In the genomic region with DNA sequence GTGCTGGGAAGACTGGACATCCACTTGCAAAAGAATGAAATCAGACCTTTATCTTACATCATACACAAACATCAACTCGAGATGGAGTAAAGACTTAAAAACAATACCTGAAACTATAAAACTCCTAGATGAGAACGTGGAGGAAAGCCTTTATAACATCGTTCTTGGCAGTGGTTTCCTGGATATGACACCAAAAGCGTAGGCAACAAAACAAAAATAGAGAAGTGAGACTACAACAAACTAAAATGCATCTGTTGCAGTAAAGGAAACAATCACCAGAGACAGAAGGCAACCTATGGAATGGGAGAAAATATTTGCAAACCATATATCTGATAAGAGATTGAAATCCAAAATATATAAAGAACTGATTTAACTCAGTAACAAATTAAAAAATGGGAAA, we compare ENCODE assay signal across 23 cellular contexts. TPM values are rescaled to one million over a fixed set of nuclear protein-coding genes. Genes with fewer than 3 reads are reported as not detected.
A peak's percentile ranks its signal among the peaks of the same experiment; 100 is the strongest.
DNase-seq lines count a peak whose midpoint lies in the region; ATAC-seq, FAIRE-seq and TF ChIP-seq lines count a peak whose summit lies in the region.
"Had no signal": no experiment of that assay in that cellular context is flagged by ENCODE, and none has a peak within 500 bp of the region (broad histone marks: within the 10 kb centered on the region; RNA-seq: fewer than 3 reads in every experiment).

No MANE protein-coding gene starts in this region.

- 34% methylated on average over 4 of the region's 4 CpGs for WGBS in GM12878 (ENCODE audit: insufficient coverage, insufficient replicate concordance, low lambda C conversion rate, missing lambda C conversion rate)

- POLR2A ChIA-PET in GM12878 (lab: Charles Lee), result interaction anchor here (1.8 kb wide), 1 partner anchor 10 kb away, joined by 3 read pairs; no protein-coding TSS in a partner anchor

- no peak overlapping the region for H3K4me2 ChIP-seq in GM12878 (ENCODE audit: control insufficient read depth, insufficient read depth)

- ATAC-seq in GM12878 (no peak), GM18511 (IDR thresholded peaks at IDR 0.05; ENCODE audit: unreplicated experiment) (no peak)

- CTCF ChIA-PET in GM12878 (lab: Yijun Ruan, JAX), result no interaction called here

- no peak for TF ChIP-seq EP300 in GM12878 (IDR thresholded peaks at IDR 0.05; ENCODE audit: borderline replicate concordance in 1 of 2, control insufficient read depth in 1 of 2, low read depth in 2 of 2, low read length in 2 of 2)

- intact Hi-C loops in GM12878 (cut with micrococcal nuclease; ENCODE audit: unreplicated experiment), result no loop called here

- FAIRE-seq in GM12878 (lab: Jason Lieb, UNC) (no peak), urothelium cell line (lab: Jason Lieb, UNC) (peak; percentile 62)
- FAIRE-seq: G401.6, H54 had no signal

- TF ChIP-seq CTCF in GM12878 (IDR thresholded peaks at IDR 0.05 in 2 of 3, conservative IDR thresholded peaks at IDR 0.05 in 1 of 3; ENCODE audit: control insufficient read depth in 2 of 3, extremely low read depth in 1 of 3, insufficient read depth in 1 of 3, low read depth in 3 of 3, low read length in 3 of 3) (no peak), GM13976 (IDR thresholded peaks at IDR 0.05; ENCODE audit: borderline replicate concordance, control extremely low read depth, extremely low read depth, insufficient read depth, missing control alignments) (no peak)

- H2AFZ ChIP-seq in GM12878 (ENCODE audit: control insufficient read depth, low read depth, low read length), result no peak overlapping the region

- no peak overlapping the region for H3K9ac ChIP-seq in GM12878 (ENCODE audit: control insufficient read depth, insufficient read depth, low read length)
- H3K9ac ChIP-seq: BLaER1 treated with 17β-estradiol and CSF1 and Interleukin-3, amounts not matched to agents 10 nM and 100 nM had no signal

- H3K9me3 ChIP-seq in GM12878 (replicated peaks; ENCODE audit: control insufficient read depth, insufficient read depth, low read length), result no peaks in the 10 kb centered on the region; the same call in 2 of the 3 replicates
- H3K9me3 ChIP-seq: BE2C had no signal

- no peak for TF ChIP-seq RAD21 in GM12878 (IDR thresholded peaks at IDR 0.05; ENCODE audit: insufficient read depth, low read depth, low read length)

- DNase-seq in NOMO-1 treated with DMSO at 0.1 percent for 48 hours (lab: John Stamatoyannopoulos, UW; ENCODE audit: unreplicated experiment), result peak; percentile 20
- DNase-seq in NOMO-1 treated with dmso at 0.1 percent for 144 hours (lab: John Stamatoyannopoulos, UW; ENCODE audit: unreplicated experiment), result no peak
- DNase-seq in NAMALWA (ENCODE audit: low spot score), result peak; percentile 5
- no peak for DNase-seq in GM12878 (ENCODE audit: low read depth, low spot score)
- DNase-seq in urothelium cell line (ENCODE audit: low spot score), result no peak
- no peak for DNase-seq in SKM-1 (lab: John Stamatoyannopoulos, UW; ENCODE audit: unreplicated experiment)
- DNase-seq in GM13976 (ENCODE audit: low spot score), result no peak
- DNase-seq: AML-193; BE2C; Calu3; CD4-positive, alpha-beta memory T cell; COR-L47; DMS53; DND-41; GOT3; HFFc6 had no signal

- no peaks in the 10 kb centered on the region for H3K4me1 ChIP-seq in GM12878 (ENCODE audit: control insufficient read depth, insufficient read depth, low read length)
- H3K4me1 ChIP-seq: BE2C, HAP-1 had no signal

- H4K20me1 ChIP-seq in GM12878 (ENCODE audit: control insufficient read depth, insufficient read depth), result no peaks in the 10 kb centered on the region
- H4K20me1 ChIP-seq: BLaER1 treated with 17β-estradiol and CSF1 and Interleukin-3, amounts not matched to agents 10 nM and 100 nM had no signal

- no peaks in the 10 kb centered on the region for H3K79me2 ChIP-seq in GM12878 (ENCODE audit: control insufficient read depth, insufficient read depth, low read length)

- BruUV-seq in GM12878 (replicated peaks; lab: Mats Ljungman, UMichigan), result no TSS peak

- no peak for TF ChIP-seq POLR2A in GM12878 (IDR thresholded peaks at IDR 0.05; ENCODE audit: low read depth, low read length)

- RAD21 ChIA-PET in GM12878 (lab: Charles Lee; ENCODE audit: unreplicated experiment), result no interaction called here

- in situ Hi-C loops in GM12878 (cut with MboI), result no loop called here
- in situ Hi-C loops in GM13976 (cut with MboI; ENCODE audit: low sequenced_read_pairs, unreplicated experiment), result no loop called here

- H3K27ac ChIP-seq in GM12878 (ENCODE audit: control insufficient read depth, insufficient read depth), result no peak overlapping the region
- H3K27ac ChIP-seq: 22Rv1 had no signal

- SMC1A ChIA-PET in GM12878 (lab: Charles Lee; ENCODE audit: uncharacterized antibody, unreplicated experiment), result no interaction called here

- H3K4me3 ChIP-seq in GM12878, result no peak overlapping the region
- H3K4me3 ChIP-seq: BLaER1 treated with 17β-estradiol and CSF1 and Interleukin-3, amounts not matched to agents 10 nM and 100 nM; HAP-1 had no signal

- H3K36me3 ChIP-seq in GM12878 (ENCODE audit: control insufficient read depth in 2 of 2, insufficient read depth in 2 of 2, low read length in 1 of 2), result no peaks in the 10 kb centered on the region
- H3K36me3 ChIP-seq: BE2C; BLaER1 treated with 17β-estradiol and CSF1 and Interleukin-3, amounts not matched to agents 10 nM and 100 nM; HAP-1 had no signal

- no peaks in the 10 kb centered on the region for H3K27me3 ChIP-seq in GM12878 (replicated peaks in 1 of 2; ENCODE audit: control insufficient read depth in 2 of 2, insufficient read depth in 2 of 2, low read length in 1 of 2)
- H3K27me3 ChIP-seq: BE2C; BLaER1 treated with 17β-estradiol and CSF1 and Interleukin-3, amounts not matched to agents 10 nM and 100 nM had no signal

TF ChIP-seq in GM12878, 131 proteins besides CTCF, POLR2A, EP300 and RAD21:
- TF ChIP-seq SPI1 (IDR thresholded peaks at IDR 0.05; ENCODE audit: borderline replicate concordance, insufficient read depth, low read depth, low read length), result peak; percentile 24; the same call in 1 of the 2 replicates
- no peak for TF ChIP-seq BMI1 (IDR thresholded peaks at IDR 0.05; ENCODE audit: borderline replicate concordance)
- TF ChIP-seq SRF (IDR thresholded peaks at IDR 0.05; ENCODE audit: low read depth in 2 of 2, low read length in 2 of 2), result no peak

RNA-seq across cellular contexts. Expression of gene CC2D2B, which starts 33.3 kb away (rescaled TPM):
- 68.4 and 68.6 TPM in 2 replicates for total RNA-seq in GM12878 (2013; cell fraction: nucleolus; rRNA removed)
- 1.3 and 1.9 TPM in 2 replicates for total RNA-seq in GM12878 (2014; rRNA removed)
- 1.5 TPM in 2 replicates for total RNA-seq in GM12878 (2014; rRNA removed; fragmentation: Illumina TruSeq; extraction: Trizol)
- 0.72 and 0.80 TPM in 2 replicates for total RNA-seq in GM12878 (2021)
- polyA plus RNA-seq in GM12878 (2011; ENCODE audit: low read depth), result 0.16 TPM
- polyA plus RNA-seq in GM12878 (2011; rRNA removed), result 2.8 and 5.5 TPM in 2 replicates
- 0.54 and 0.60 TPM in 2 replicates for polyA plus RNA-seq in GM12878 (2011; cell fraction: cytosol; rRNA removed)
- polyA plus RNA-seq in GM12878 (2011; cell fraction: nucleus; rRNA removed), result 4.7 and 6.6 TPM in 2 replicates
- 0.58 and 1.2 TPM in 2 replicates for polyA plus RNA-seq in GM12878 (2012)
- polyA plus RNA-seq in GM12878 (2014; fragmentation: Illumina TruSeq; extraction: Trizol), result 0.74 and 0.78 TPM in 2 replicates
- polyA plus RNA-seq in GM12878 (2014; fragmentation: Nextera tagmentation; extraction: Ambion mirVana), result under 1 TPM; 0.42 to 0.58 TPM
- 0.32 and 1.4 TPM in 2 replicates for polyA plus RNA-seq in GM12878 (2014; rRNA removed)
- under 1 TPM; 0.54 to 0.79 TPM for polyA plus RNA-seq in GM12878 (2016; fragmentation: Nextera tagmentation; extraction: Ambion mirVana)
- 2.2 and 2.9 TPM in 2 replicates for polyA minus RNA-seq in GM12878 (2011; rRNA and poly(A)+ RNA removed)
- 0.52 and 0.80 TPM in 2 replicates for polyA minus RNA-seq in GM12878 (2011; cell fraction: cytosol; rRNA and poly(A)+ RNA removed)
- polyA minus RNA-seq in GM12878 (2011; cell fraction: nucleus; rRNA and poly(A)+ RNA removed), result 7.5 and 8.0 TPM in 2 replicates
- total RNA-seq: Calu3, HFFc6 had no signal
- polyA plus RNA-seq: AG04450 had no signal

Comparison
In these comparisons a context has a peak if more than half of its experiments do, and no peak if none do; other contexts are left out.
1. DNase-seq: peak in NOMO-1 treated with DMSO at 0.1 percent for 48 hours (single experiment) and NAMALWA (single experiment); none in NOMO-1 treated with dmso at 0.1 percent for 144 hours (single experiment), GM12878 (single experiment), urothelium cell line (single experiment), SKM-1 (single experiment) and GM13976 (single experiment).